8 cellular contexts compared by ENCODE assay signal in the genomic region with DNA sequence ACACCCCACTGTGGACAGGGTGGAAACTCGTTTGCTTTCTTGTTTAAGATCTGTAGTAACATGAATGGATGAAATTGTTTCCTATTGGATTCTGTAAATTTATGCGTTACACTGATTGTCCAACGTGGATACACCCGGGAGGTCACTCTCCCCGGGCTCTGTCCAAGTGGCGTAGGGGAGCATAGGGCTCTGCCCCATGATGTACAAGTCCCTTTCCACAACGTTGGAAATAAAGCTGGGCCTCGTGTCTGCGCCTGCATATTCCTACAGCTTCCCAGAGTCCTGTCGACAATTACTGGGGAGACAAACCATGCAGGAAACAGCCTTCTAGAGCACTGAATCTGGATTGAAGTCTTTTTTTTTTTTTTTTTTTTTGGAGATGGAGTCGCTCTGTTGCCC. TPM values are rescaled to one million over a fixed set of nuclear protein-coding genes. Genes with fewer than 3 reads are reported as not detected.
DNase-seq lines count a peak whose midpoint lies in the region; ATAC-seq and TF ChIP-seq lines count a peak whose summit lies in the region.

No MANE protein-coding gene starts in this region.

- peaks cover 1% of the 10 kb centered on the region for H3K27me3 Mint-ChIP-seq in activated CD8-positive, alpha-beta T cell treated with anti-CD3 and anti-CD28 coated beads for 36 hours

- H3K27ac ChIP-seq in hepatocyte: peak overlapping the region; percentile 81

- POLR2A ChIA-PET in activated CD8-positive, alpha-beta T cell treated with anti-CD3 and anti-CD28 coated beads for 36 hours (lab: Charles Lee): interaction anchor here (0.6 to 9.9 kb wide), 38 partner anchors 9 to 674 kb away, joined by 3 to 315 read pairs (median 5); partner anchors contain the start of genes ATP5IF1, GMEB1, MED18 and PHACTR4

- WGBS in hepatocyte (ENCODE audit: low lambda C conversion rate, missing lambda C conversion rate): under 1% methylated on average over 11 of the region's 11 CpGs

- no peak for ATAC-seq in activated CD8-positive, alpha-beta T cell treated with anti-CD3 and anti-CD28 coated beads for 36 hours
- no peak for ATAC-seq in GM18868 (IDR thresholded peaks at IDR 0.05; ENCODE audit: unreplicated experiment)

- H3K9me3 ChIP-seq in hepatocyte (ENCODE audit: low read depth): no peaks in the 10 kb centered on the region

- no peaks in the 10 kb centered on the region for H3K9me2 ChIP-seq in hepatocyte (replicated peaks; ENCODE audit: insufficient read depth)

- H3K4me3 Mint-ChIP-seq in activated CD8-positive, alpha-beta T cell treated with anti-CD3 and anti-CD28 coated beads for 36 hours: peak overlapping the region; percentile 94

- no peak for TF ChIP-seq CTCF in activated CD8-positive, alpha-beta T cell treated with anti-CD3 and anti-CD28 coated beads for 36 hours (IDR thresholded peaks at IDR 0.05)
- no peak for TF ChIP-seq CTCF in hepatocyte (IDR thresholded peaks at IDR 0.05; ENCODE audit: poor library complexity)

- H3K36me3 ChIP-seq in hepatocyte (replicated peaks; ENCODE audit: insufficient read depth, low read depth): peaks cover 9% of the 10 kb centered on the region

- H3K79me2 ChIP-seq in hepatocyte: peaks cover 51% of the 10 kb centered on the region

- peak overlapping the region; percentile 93 for H3K4me2 ChIP-seq in hepatocyte

- H3K4me1 ChIP-seq in hepatocyte (ENCODE audit: insufficient read depth): peaks cover 17% of the 10 kb centered on the region

- H2AFZ ChIP-seq in hepatocyte: no peak overlapping the region

- CTCF ChIA-PET in activated CD8-positive, alpha-beta T cell treated with anti-CD3 and anti-CD28 coated beads for 36 hours (lab: Charles Lee): interaction anchor here (0.7 to 1.4 kb wide), 3 partner anchors 9 to 97 kb away, joined by 3 to 4 read pairs (median 4); no protein-coding TSS in a partner anchor

- DNase-seq in activated CD4-positive, alpha-beta T cell treated with anti-CD3 and anti-CD28 coated beads for 24 hours (ENCODE audit: low read depth in 2 of 2): peak; percentile 13 to 28
- DNase-seq in activated CD4-positive, alpha-beta T cell treated with anti-CD3 and anti-CD28 coated beads for 1 hour: no peak
- peak; percentile 12 for DNase-seq in activated CD8-positive, alpha-beta T cell treated with anti-CD3 and anti-CD28 coated beads for 36 hours
- DNase-seq in hepatocyte (ENCODE audit: low spot score): no peak
- peak; percentile 33 for DNase-seq in stimulated activated CD4-positive, alpha-beta T cell treated with anti-CD3 and anti-CD28 coated beads, Interleukin-1b, Interleukin-23, amount 100 ng/mL, for 48 hours
- no peak for DNase-seq in midbrain (lab: John Stamatoyannopoulos, UW)
- DNase-seq in NCI-H2227 (lab: John Stamatoyannopoulos, UW; ENCODE audit: unreplicated experiment): no peak

- H3K4me1 Mint-ChIP-seq in activated CD8-positive, alpha-beta T cell treated with anti-CD3 and anti-CD28 coated beads for 36 hours (ENCODE audit: low read depth): peaks cover 28% of the 10 kb centered on the region

- H4K20me1 ChIP-seq in hepatocyte (ENCODE audit: insufficient read depth, poor library complexity, severe bottlenecking): peaks cover 53% of the 10 kb centered on the region

- H3K4me3 ChIP-seq in hepatocyte: peak overlapping the region; percentile 95

- peaks cover 67% of the 10 kb centered on the region for H3K36me3 Mint-ChIP-seq in activated CD8-positive, alpha-beta T cell treated with anti-CD3 and anti-CD28 coated beads for 36 hours (ENCODE audit: low read depth)

- H3K9me3 Mint-ChIP-seq in activated CD8-positive, alpha-beta T cell treated with anti-CD3 and anti-CD28 coated beads for 36 hours: no peaks in the 10 kb centered on the region

- peak overlapping the region; percentile 95 for H3K27ac Mint-ChIP-seq in activated CD8-positive, alpha-beta T cell treated with anti-CD3 and anti-CD28 coated beads for 36 hours

- intact Hi-C loops in activated CD8-positive, alpha-beta T cell treated with anti-CD3 and anti-CD28 coated beads for 36 hours (cut with micrococcal nuclease): loop anchor here (5.0 to 10.0 kb wide), 2 partner anchors 92 to 260 kb away; no protein-coding TSS in a partner anchor

- H3K27me3 ChIP-seq in hepatocyte: no peaks in the 10 kb centered on the region

RNA-seq across cellular contexts. Expression of gene RCC1, which starts 1.4 kb away (rescaled TPM):
- total RNA-seq in activated CD8-positive, alpha-beta T cell treated with anti-CD3 and anti-CD28 coated beads for 36 hours: 100 to 1,000 TPM; 108 to 113 TPM
- total RNA-seq in hepatocyte: 37.3 and 38.5 TPM in 2 replicates
- polyA plus RNA-seq in hepatocyte: 15.7 and 23.5 TPM in 2 replicates

RNA-seq across cellular contexts. Expression of gene TRNAU1AP, which starts 45.6 kb away (rescaled TPM):
- total RNA-seq in activated CD8-positive, alpha-beta T cell treated with anti-CD3 and anti-CD28 coated beads for 36 hours: 10 to 100 TPM; 42.5 to 47.8 TPM
- total RNA-seq in hepatocyte: 10.0 and 17.4 TPM in 2 replicates
- 18.8 and 19.1 TPM in 2 replicates for polyA plus RNA-seq in hepatocyte

Comparison
In these comparisons a context has a peak if more than half of its experiments do, and no peak if none do; other contexts are left out.
1. DNase-seq: peak in activated CD4-positive, alpha-beta T cell treated with anti-CD3 and anti-CD28 coated beads for 24 hours (2 of 2), activated CD8-positive, alpha-beta T cell treated with anti-CD3 and anti-CD28 coated beads for 36 hours (single experiment) and stimulated activated CD4-positive, alpha-beta T cell treated with anti-CD3 and anti-CD28 coated beads, Interleukin-1b, Interleukin-23, amount 100 ng/mL, for 48 hours (single experiment); none in activated CD4-positive, alpha-beta T cell treated with anti-CD3 and anti-CD28 coated beads for 1 hour (single experiment), hepatocyte (single experiment), midbrain (single experiment) and NCI-H2227 (single experiment).